13 cellular contexts compared by ENCODE assay signal in the genomic region with DNA sequence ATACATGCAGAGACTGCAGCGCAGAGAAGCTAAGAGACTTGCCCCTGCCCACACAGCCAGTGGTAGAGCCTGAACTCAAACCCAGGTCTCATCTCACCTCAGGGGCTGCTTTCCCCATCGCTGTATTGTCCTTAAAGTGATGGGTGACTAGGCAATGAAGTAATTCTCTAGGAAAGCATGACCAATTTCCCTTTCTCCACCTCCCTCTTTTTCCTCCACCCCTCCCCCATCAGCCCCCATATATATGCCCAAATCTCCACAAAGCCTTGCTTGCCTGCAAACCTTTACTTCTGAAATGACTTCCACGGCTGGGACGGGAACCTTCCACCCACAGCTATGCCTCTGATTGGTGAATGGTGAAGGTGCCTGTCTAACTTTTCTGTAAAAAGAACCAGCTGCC. TPM values are rescaled to one million over a fixed set of nuclear protein-coding genes. Genes with fewer than 3 reads are reported as not detected.
A peak's percentile ranks its signal among the peaks of the same experiment; 100 is the strongest.
DNase-seq lines count a peak whose midpoint lies in the region; ATAC-seq and TF ChIP-seq lines count a peak whose summit lies in the region.
"Had no signal": no experiment of that assay in that cellular context is flagged by ENCODE, and none has a peak within 500 bp of the region (broad histone marks: within the 10 kb centered on the region; RNA-seq: fewer than 3 reads in every experiment).

A gene with protein sequence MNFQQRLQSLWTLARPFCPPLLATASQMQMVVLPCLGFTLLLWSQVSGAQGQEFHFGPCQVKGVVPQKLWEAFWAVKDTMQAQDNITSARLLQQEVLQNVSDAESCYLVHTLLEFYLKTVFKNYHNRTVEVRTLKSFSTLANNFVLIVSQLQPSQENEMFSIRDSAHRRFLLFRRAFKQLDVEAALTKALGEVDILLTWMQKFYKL (plus strand): TSS at position 269 of the 400 bp plus-strand sequence. CDS start 390 bp downstream, outside the sequence.

- H3K4me3 Mint-ChIP-seq in T-cell, result no peak within 1 kb of the TSS

- peak within 1 kb of the TSS; percentile 48 for H3K9ac ChIP-seq in fibroblast of lung (ENCODE audit: insufficient read depth, low read length)

- POLR2A ChIA-PET in T-cell (lab: Charles Lee), result interaction anchor here in 1 of 2 donors (0.5 kb wide), 1 partner anchor 173 kb away, joined by 7 read pairs; no protein-coding TSS in a partner anchor

- H3K27me3 ChIP-seq in fibroblast of lung (ENCODE audit: control insufficient read depth, insufficient read depth, low read length), result no peaks in the 10 kb centered on the region
- H3K27me3 ChIP-seq: upper lobe of left lung had no signal

- H3K4me2 ChIP-seq in fibroblast of lung (ENCODE audit: extremely low read depth, insufficient read depth, low read length), result peak within 1 kb of the TSS; percentile 65

- H3K4me1 ChIP-seq in fibroblast of lung (ENCODE audit: control insufficient read depth, extremely low read depth, insufficient read depth, low read length), result peaks cover 39% of the 10 kb centered on the region

- H3K27ac Mint-ChIP-seq in T-cell, result peak within 1 kb of the TSS; percentile 61 to 68

- DNase-seq in activated CD4-positive, alpha-beta T cell treated with anti-CD3 and anti-CD28 coated beads for 24 hours (ENCODE audit: low read depth in 2 of 2), result peak; percentile 50 to 57
- no peak for DNase-seq in activated CD4-positive, alpha-beta T cell treated with anti-CD3 and anti-CD28 coated beads, Interleukin-2, amount 50 U/mL, for 4 hours
- DNase-seq in T-cell (no peak), fibroblast of lung (ENCODE audit: low read depth in 2 of 2) (no peak), hippocampal formation (lab: John Stamatoyannopoulos, UW) (no peak), HK-2 (ENCODE audit: unreplicated experiment) (no peak)
- DNase-seq in stimulated activated CD4-positive, alpha-beta T cell treated with anti-CD3 and anti-CD28 coated beads, Interleukin-4, amount 100 ng/mL, for 1 hour, result peak; percentile 33
- DNase-seq: NCI-H187, posterior cingulate gyrus, T-helper 1 cell, upper lobe of left lung had no signal

- H3K4me1 Mint-ChIP-seq in T-cell, result peaks cover 45 to 62% (median 47%) of the 10 kb centered on the region in 3 donors

- no peaks in the 10 kb centered on the region for H3K36me3 ChIP-seq in fibroblast of lung (ENCODE audit: control insufficient read depth, insufficient read depth, low read length)
- H3K36me3 ChIP-seq: upper lobe of left lung had no signal

- H3K4me3 ChIP-seq in fibroblast of lung (replicated peaks in 1 of 4; ENCODE audit: control extremely low read depth in 1 of 4, insufficient read depth in 1 of 4, low read depth in 3 of 4, low read length in 4 of 4), result no peak within 1 kb of the TSS
- H3K4me3 ChIP-seq: upper lobe of left lung had no signal

- H3K9me3 ChIP-seq in fibroblast of lung (ENCODE audit: control insufficient read depth, insufficient read depth, low read depth, low read length), result no peaks in the 10 kb centered on the region
- H3K9me3 ChIP-seq: upper lobe of left lung had no signal

- no peaks in the 10 kb centered on the region for H3K9me3 Mint-ChIP-seq in T-cell

- ATAC-seq in T-cell (replicated peaks in 1 of 4) (no peak), GM21825 (IDR thresholded peaks at IDR 0.05; ENCODE audit: unreplicated experiment) (no peak)

- no peaks in the 10 kb centered on the region for H4K20me1 ChIP-seq in fibroblast of lung (ENCODE audit: control insufficient read depth, extremely low read depth, insufficient read depth, low read length)

- H3K27me3 Mint-ChIP-seq in T-cell, result no peaks in the 10 kb centered on the region

- no peaks in the 10 kb centered on the region for H3K79me2 ChIP-seq in fibroblast of lung (ENCODE audit: control insufficient read depth, insufficient read depth, low read length)

- H3K27ac ChIP-seq in fibroblast of lung (ENCODE audit: insufficient read depth, low read length), result peak within 1 kb of the TSS; percentile 83

- CTCF ChIA-PET in T-cell (lab: Charles Lee), result interaction anchor here in 1 of 2 donors (1.0 to 1.1 kb wide), 2 partner anchors 12 to 24 kb away, joined by 3 read pairs; no protein-coding TSS in a partner anchor

- peaks cover 8% of the 10 kb centered on the region for H3K36me3 Mint-ChIP-seq in T-cell

- no peak for TF ChIP-seq CTCF in fibroblast of lung (conservative IDR thresholded peaks at IDR 0.05 in 1 of 2, IDR thresholded peaks at IDR 0.05 in 1 of 2; ENCODE audit: low read depth in 1 of 2, low read length in 2 of 2)

- peak within 1 kb of the TSS; percentile 57 for H2AFZ ChIP-seq in fibroblast of lung (ENCODE audit: low read length)

RNA-seq across cellular contexts. Expression of the gene that starts here (rescaled TPM):
- under 1 TPM in 2 of 5 donors, not detected in 3; 0.18 to 0.22 TPM for total RNA-seq in T-cell
- 0.17 TPM in 1 of 2 replicates, not detected in the other for total RNA-seq in fibroblast of lung
- 0.54 TPM in 1 of 2 replicates, not detected in the other for polyA plus RNA-seq in fibroblast of lung
- 0.13 and 0.91 TPM in 2 replicates for polyA plus RNA-seq in fibroblast of lung (2012)
- polyA minus RNA-seq in fibroblast of lung (ENCODE audit: low replicate concordance), result 3.0 TPM in 1 of 2 replicates, not detected in the other
- total RNA-seq: lung microvascular endothelial cell had no signal

Comparison
In these comparisons a context has a peak if more than half of its experiments do, and no peak if none do; other contexts are left out.
1. DNase-seq: peak in activated CD4-positive, alpha-beta T cell treated with anti-CD3 and anti-CD28 coated beads for 24 hours (2 of 2) and stimulated activated CD4-positive, alpha-beta T cell treated with anti-CD3 and anti-CD28 coated beads, Interleukin-4, amount 100 ng/mL, for 1 hour (single experiment); none in activated CD4-positive, alpha-beta T cell treated with anti-CD3 and anti-CD28 coated beads, Interleukin-2, amount 50 U/mL, for 4 hours (0 of 2), T-cell (0 of 34), fibroblast of lung (0 of 2), hippocampal formation (0 of 2) and HK-2 (single experiment).